19 cellular contexts compared by ENCODE assay signal in the genomic region with DNA sequence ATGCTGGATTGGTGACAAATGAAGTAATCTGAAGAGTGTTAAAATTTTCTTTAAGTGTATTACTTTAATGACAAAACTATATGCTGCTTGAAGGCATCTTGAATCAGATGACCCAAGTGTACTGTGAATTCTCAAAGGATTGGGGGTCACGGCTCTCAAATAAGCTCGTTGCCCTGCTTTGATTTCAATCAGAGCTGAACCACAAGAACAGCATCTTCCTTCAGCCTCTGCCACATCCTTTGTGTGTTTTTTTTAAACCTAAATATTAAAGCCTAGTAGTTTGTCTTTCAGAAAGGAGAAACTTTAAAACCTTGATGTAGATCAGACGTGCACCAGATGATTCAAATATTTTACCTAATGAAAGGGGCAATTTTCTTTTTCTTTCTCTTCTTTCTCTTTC. TPM values are rescaled to one million over a fixed set of nuclear protein-coding genes. Genes with fewer than 3 reads are reported as not detected.
A peak's percentile ranks its signal among the peaks of the same experiment; 100 is the strongest.
DNase-seq lines count a peak whose midpoint lies in the region; ATAC-seq and TF ChIP-seq lines count a peak whose summit lies in the region.
"Had no signal": no experiment of that assay in that cellular context is flagged by ENCODE, and none has a peak within 500 bp of the region (broad histone marks: within the 10 kb centered on the region; RNA-seq: fewer than 3 reads in every experiment).

No MANE protein-coding gene starts in this region.

- H3K4me1 ChIP-seq in CD4-positive, alpha-beta memory T cell (ENCODE audit: insufficient read depth, low read length) = peaks cover 95% of the 10 kb centered on the region
- H3K4me1 ChIP-seq in mucosa of descending colon (ENCODE audit: low read depth) = peaks cover 3% of the 10 kb centered on the region
- H3K4me1 ChIP-seq in hepatocyte (ENCODE audit: insufficient read depth) = no peaks in the 10 kb centered on the region
- H3K4me1 ChIP-seq: foreskin keratinocyte had no signal

- H3K9me3 Mint-ChIP-seq in activated T-cell treated with anti-CD3 and anti-CD28 coated beads, Interleukin-2, amount 50 U/mL, for 72 hours = no peaks in the 10 kb centered on the region
- peaks cover 0 to 2% (median 0%) of the 10 kb centered on the region in 8 donors for H3K9me3 Mint-ChIP-seq in CD4-positive, alpha-beta memory T cell
- no peaks in the 10 kb centered on the region for H3K9me3 Mint-ChIP-seq in activated T-helper 17 cell treated with anti-CD3 and anti-CD28 coated beads, Interleukin-2, amount 50 U/mL, for 72 hours

- POLR2A ChIA-PET in CD4-positive, alpha-beta memory T cell (lab: Charles Lee; ENCODE audit: partially characterized antibody) = interaction anchor here (0.9 to 8.4 kb wide), 4 partner anchors 8 to 194 kb away, joined by 3 to 233 read pairs (median 8); a partner anchor contains a TSS

- no peaks in the 10 kb centered on the region for H3K27me3 ChIP-seq in CD4-positive, alpha-beta memory T cell (ENCODE audit: insufficient read depth, low read length)
- H3K27me3 ChIP-seq in hepatocyte = no peaks in the 10 kb centered on the region
- H3K27me3 ChIP-seq: cardiac muscle cell, foreskin keratinocyte, MG63, tibial nerve had no signal

- H3K36me3 Mint-ChIP-seq in activated T-cell treated with anti-CD3 and anti-CD28 coated beads, Interleukin-2, amount 50 U/mL, for 72 hours (ENCODE audit: insufficient read depth in 2 of 2) = peaks cover 2 to 15% of the 10 kb centered on the region in 2 donors
- H3K36me3 Mint-ChIP-seq in CD4-positive, alpha-beta memory T cell = peaks cover 9 to 17% of the 10 kb centered on the region in 2 donors
- peaks cover 83% of the 10 kb centered on the region for H3K36me3 Mint-ChIP-seq in activated T-helper 17 cell treated with anti-CD3 and anti-CD28 coated beads, Interleukin-2, amount 50 U/mL, for 72 hours (ENCODE audit: low read depth)

- peak overlapping the region; percentile 36 for H3K27ac ChIP-seq in CD4-positive, alpha-beta memory T cell (ENCODE audit: low read depth, low read length)
- H3K27ac ChIP-seq in hepatocyte = no peak overlapping the region
- H3K27ac ChIP-seq: cardiac muscle cell, epithelial cell of prostate, foreskin keratinocyte, tibial nerve had no signal

- no peaks in the 10 kb centered on the region for H3K27me3 Mint-ChIP-seq in activated T-cell treated with anti-CD3 and anti-CD28 coated beads, Interleukin-2, amount 50 U/mL, for 72 hours (ENCODE audit: low read depth)
- no peaks in the 10 kb centered on the region for H3K27me3 Mint-ChIP-seq in CD4-positive, alpha-beta memory T cell
- no peaks in the 10 kb centered on the region for H3K27me3 Mint-ChIP-seq in activated T-helper 17 cell treated with anti-CD3 and anti-CD28 coated beads, Interleukin-2, amount 50 U/mL, for 72 hours

- intact Hi-C loops in CD4-positive, alpha-beta memory T cell (cut with micrococcal nuclease) = loop anchor here (1.0 kb wide), 1 partner anchor 11 kb away; no protein-coding TSS in a partner anchor
- intact Hi-C loops in mucosa of descending colon (cut with DNase I, micrococcal nuclease) = no loop called here

- no peaks in the 10 kb centered on the region for H3K36me3 ChIP-seq in CD4-positive, alpha-beta memory T cell (ENCODE audit: insufficient read depth, low read length)
- H3K36me3 ChIP-seq in mucosa of descending colon (ENCODE audit: low read depth) (no peaks in the 10 kb centered on the region), hepatocyte (replicated peaks; ENCODE audit: insufficient read depth, low read depth) (no peaks in the 10 kb centered on the region)
- H3K36me3 ChIP-seq: cardiac muscle cell, tibial nerve had no signal

- no peaks in the 10 kb centered on the region for H4K20me1 ChIP-seq in hepatocyte (ENCODE audit: insufficient read depth, poor library complexity, severe bottlenecking)

- H3K4me2 ChIP-seq in hepatocyte = no peak overlapping the region

- H3K4me3 ChIP-seq in CD4-positive, alpha-beta memory T cell (ENCODE audit: low read length in 2 of 2) = peak overlapping the region in 1 of 2 donors; percentile 39
- H3K4me3 ChIP-seq in mucosa of descending colon (no peak overlapping the region), hepatocyte (no peak overlapping the region)
- H3K4me3 ChIP-seq: cardiac muscle cell, MG63, tibial nerve had no signal

- no peak for TF ChIP-seq CTCF in mucosa of descending colon (IDR thresholded peaks at IDR 0.05)
- TF ChIP-seq CTCF in hepatocyte (IDR thresholded peaks at IDR 0.05; ENCODE audit: poor library complexity) = no peak

- peak overlapping the region; percentile 73 for H3K27ac Mint-ChIP-seq in activated T-cell treated with anti-CD3 and anti-CD28 coated beads, Interleukin-2, amount 50 U/mL, for 72 hours
- peak overlapping the region; percentile 76 to 95 (median 89) for H3K27ac Mint-ChIP-seq in CD4-positive, alpha-beta memory T cell
- peak overlapping the region; percentile 70 for H3K27ac Mint-ChIP-seq in activated T-helper 17 cell treated with anti-CD3 and anti-CD28 coated beads, Interleukin-2, amount 50 U/mL, for 72 hours

- no peak for DNase-seq in activated T-cell treated with anti-CD3 and anti-CD28 coated beads, Interleukin-2, amount 50 U/mL, for 72 hours
- DNase-seq in activated T-cell treated with anti-CD3 and anti-CD28 coated beads, Interleukin-2, amount 50 U/mL, for 48 hours = no peak
- DNase-seq in CD4-positive, alpha-beta memory T cell = peak; percentile 55 to 74 (median 61)
- DNase-seq in mucosa of descending colon (no peak), hepatocyte (ENCODE audit: low spot score) (no peak), NCI-H2081 treated with DMSO at 0.1 percent for 48 hours (lab: John Stamatoyannopoulos, UW) (no peak)
- DNase-seq: activated CD4-positive, alpha-beta T cell treated with anti-CD3 and anti-CD28 coated beads for 48 hours; DMS79; foreskin keratinocyte; mesendoderm; MG63; NCI-H1417 treated with DMSO at 0.1 percent for 48 hours; NCI-H526; stimulated activated naive CD4-positive, alpha-beta T cell treated with Interleukin-2 at 50 U/mL for 16 hours had no signal

- H2AFZ ChIP-seq in hepatocyte = no peak overlapping the region

- CTCF ChIA-PET in CD4-positive, alpha-beta memory T cell (lab: Charles Lee; ENCODE audit: partially characterized antibody) = interaction anchor here (0.7 to 13.9 kb wide), 5 partner anchors 7 to 144 kb away, joined by 3 to 149 read pairs (median 4); no protein-coding TSS in a partner anchor

- H3K9me2 ChIP-seq in hepatocyte (replicated peaks; ENCODE audit: insufficient read depth) = no peaks in the 10 kb centered on the region

- ATAC-seq in activated T-cell treated with anti-CD3 and anti-CD28 coated beads, Interleukin-2, amount 50 U/mL, for 72 hours (replicated peaks in 1 of 2) = no peak
- no peak for ATAC-seq in activated T-helper 17 cell treated with anti-CD3 and anti-CD28 coated beads, Interleukin-2, amount 50 U/mL, for 72 hours (replicated peaks)
- peak; percentile 21 for ATAC-seq in mucosa of descending colon
- no peak for ATAC-seq in GM18858 (IDR thresholded peaks at IDR 0.05; ENCODE audit: unreplicated experiment)
- ATAC-seq: foreskin keratinocyte had no signal

- 83% methylated on average over 3 of the region's 3 CpGs for WGBS in hepatocyte (ENCODE audit: low lambda C conversion rate, missing lambda C conversion rate)

- peaks cover 90% of the 10 kb centered on the region for H3K4me1 Mint-ChIP-seq in activated T-cell treated with anti-CD3 and anti-CD28 coated beads, Interleukin-2, amount 50 U/mL, for 72 hours (ENCODE audit: low read depth)
- peaks cover 71 to 94% (median 82%) of the 10 kb centered on the region in 4 donors for H3K4me1 Mint-ChIP-seq in CD4-positive, alpha-beta memory T cell
- H3K4me1 Mint-ChIP-seq in activated T-helper 17 cell treated with anti-CD3 and anti-CD28 coated beads, Interleukin-2, amount 50 U/mL, for 72 hours = peaks cover 70% of the 10 kb centered on the region

- H3K79me2 ChIP-seq in hepatocyte = peaks cover 23% of the 10 kb centered on the region

- peak overlapping the region; percentile 44 to 81 for H3K4me3 Mint-ChIP-seq in activated T-cell treated with anti-CD3 and anti-CD28 coated beads, Interleukin-2, amount 50 U/mL, for 72 hours
- peak overlapping the region; percentile 53 to 88 (median 78) for H3K4me3 Mint-ChIP-seq in CD4-positive, alpha-beta memory T cell
- peak overlapping the region; percentile 82 for H3K4me3 Mint-ChIP-seq in activated T-helper 17 cell treated with anti-CD3 and anti-CD28 coated beads, Interleukin-2, amount 50 U/mL, for 72 hours

- no peaks in the 10 kb centered on the region for H3K9me3 ChIP-seq in CD4-positive, alpha-beta memory T cell (ENCODE audit: control insufficient read depth in 1 of 2, low read length in 2 of 2)
- H3K9me3 ChIP-seq in mucosa of descending colon = no peaks in the 10 kb centered on the region
- H3K9me3 ChIP-seq in hepatocyte (ENCODE audit: low read depth) = no peaks in the 10 kb centered on the region
- H3K9me3 ChIP-seq: MG63, tibial nerve had no signal

RNA-seq across cellular contexts. Expression of a gene that starts 11.7 kb away (rescaled TPM):
- 10 to 100 TPM; 31.2 to 34.9 TPM for total RNA-seq in activated T-cell treated with anti-CD3 and anti-CD28 coated beads, Interleukin-2, amount 50 U/mL, for 72 hours
- total RNA-seq in CD4-positive, alpha-beta memory T cell = 10 to 100 TPM; 56.4 to 56.5 TPM
- 10 to 100 TPM; 20.8 to 56.5 TPM for polyA plus RNA-seq in CD4-positive, alpha-beta memory T cell
- 10 to 100 TPM; 31.3 to 39.2 TPM for total RNA-seq in activated T-helper 17 cell treated with anti-CD3 and anti-CD28 coated beads, Interleukin-2, amount 50 U/mL, for 72 hours
- 10 to 100 TPM in 2 of 3 donors, 1 to 10 TPM in 1; 7.6 to 17.2 (median 12.0) TPM for total RNA-seq in mucosa of descending colon
- 10.6 and 12.1 TPM in 2 replicates for total RNA-seq in hepatocyte
- 12.9 and 13.4 TPM in 2 replicates for polyA plus RNA-seq in hepatocyte

Comparison
In these comparisons a context has a peak if more than half of its experiments do, and no peak if none do; other contexts are left out.
1. DNase-seq: peak in CD4-positive, alpha-beta memory T cell (5 of 5); none in activated T-cell treated with anti-CD3 and anti-CD28 coated beads, Interleukin-2, amount 50 U/mL, for 72 hours (0 of 2), activated T-cell treated with anti-CD3 and anti-CD28 coated beads, Interleukin-2, amount 50 U/mL, for 48 hours (0 of 2), mucosa of descending colon (0 of 3), hepatocyte (single experiment) and NCI-H2081 treated with DMSO at 0.1 percent for 48 hours (single experiment).
2. Peak in every context shown above with its lines, with median percentiles within 50 percentile points of each other: H3K27ac Mint-ChIP-seq and H3K4me3 Mint-ChIP-seq.